22 cellular contexts compared by ENCODE assay signal in genomic region chr2:129008055-129008880, GRCh38.
DNase-seq lines count a peak whose midpoint lies in the region; ATAC-seq, FAIRE-seq and TF ChIP-seq lines count a peak whose summit lies in the region.
"Had no signal": no experiment of that assay in that cellular context is flagged by ENCODE, and none has a peak within 500 bp of the region (broad histone marks: within the 10 kb centered on the region; RNA-seq: fewer than 3 reads in every experiment).

No MANE protein-coding gene starts in this region.

- peak overlapping the region in 8 of 11 experiments; percentile 40 to 70 (median 58); a peak in 15 of 22 replicates for H3K4me2 ChIP-seq in BLaER1 treated with 17β-estradiol and CSF1 and Interleukin-3, amounts not matched to agents 10 nM and 100 nM
- H3K4me2 ChIP-seq: GM23338, PC-9, SK-N-SH had no signal

- H3K9ac ChIP-seq in BLaER1 treated with 17β-estradiol and CSF1 and Interleukin-3, amounts not matched to agents 10 nM and 100 nM: no peak overlapping the region
- H3K9ac ChIP-seq: SK-N-SH had no signal

- DNase-seq in kidney tubule cell (ENCODE audit: low spot score): peak; percentile 8
- no peak for DNase-seq in putamen (ENCODE audit: low spot score)
- DNase-seq in pancreas: no peak
- DNase-seq: BE2C; CD4-positive, alpha-beta T cell; COR-L47; DMS79; KBM-7; NCI-H1092 treated with DMSO at 0.1 percent for 48 hours; NCI-H1436 treated with DMSO at 0.1 percent for 48 hours; NCI-H2029 treated with DMSO at 0.1 percent for 48 hours; PC-9; SIG-M5; SK-N-SH had no signal

- H3K27ac ChIP-seq in BLaER1 treated with 17β-estradiol and CSF1 and Interleukin-3, amounts not matched to agents 10 nM and 100 nM: peak overlapping the region in 1 of 11 experiments; percentile 83; a peak in 1 of 22 replicates
- H3K27ac ChIP-seq in angular gyrus (ENCODE audit: low read depth, low read length) (peak overlapping the region; percentile 42), pancreas (no peak overlapping the region)
- H3K27ac ChIP-seq: PC-9, RWPE1 had no signal

- H3K9me3 ChIP-seq in BLaER1 treated with 17β-estradiol and CSF1 and Interleukin-3, amounts not matched to agents 10 nM and 100 nM (replicated peaks in 1 of 11): peaks cover 0 to 8% (median 0%) of the 10 kb centered on the region in 11 experiments; a peak in 1 of 22 replicates
- H3K9me3 ChIP-seq in pancreas: no peaks in the 10 kb centered on the region
- H3K9me3 ChIP-seq: BE2C, HAP-1, SK-N-SH had no signal

- H4K20me1 ChIP-seq in BLaER1 treated with 17β-estradiol and CSF1 and Interleukin-3, amounts not matched to agents 10 nM and 100 nM: no peaks in the 10 kb centered on the region

- intact Hi-C loops in pancreas (cut with DNase I): no loop called here

- no peaks in the 10 kb centered on the region for H3K36me3 ChIP-seq in BLaER1 treated with 17β-estradiol and CSF1 and Interleukin-3, amounts not matched to agents 10 nM and 100 nM
- H3K36me3 ChIP-seq in pancreas: no peaks in the 10 kb centered on the region
- H3K36me3 ChIP-seq: BE2C, HAP-1 had no signal

- H3K4me3 ChIP-seq in BLaER1 treated with 17β-estradiol and CSF1 and Interleukin-3, amounts not matched to agents 10 nM and 100 nM: no peak overlapping the region
- no peak overlapping the region for H3K4me3 ChIP-seq in pancreas
- H3K4me3 ChIP-seq: GM23338, HAP-1, PC-9 had no signal

- WGBS in pancreas, 2 donors: 88 to 96% methylated on average over 5 of the region's 5 CpGs

- ATAC-seq in esophagus mucosa: peak; percentile 71
- ATAC-seq in pancreas: no peak
- ATAC-seq in HG02885 (IDR thresholded peaks at IDR 0.05; ENCODE audit: poor library complexity, unreplicated experiment): no peak
- ATAC-seq in HG02642 (IDR thresholded peaks at IDR 0.05; ENCODE audit: poor library complexity, unreplicated experiment): no peak
- ATAC-seq: GM23338 had no signal

- peaks cover 0 to 55% (median 38%) of the 10 kb centered on the region in 10 experiments; a peak in 15 of 20 replicates for H3K4me1 ChIP-seq in BLaER1 treated with 17β-estradiol and CSF1 and Interleukin-3, amounts not matched to agents 10 nM and 100 nM
- peaks cover 0 to 6% (median 4%) of the 10 kb centered on the region in 3 donors for H3K4me1 ChIP-seq in pancreas
- H3K4me1 ChIP-seq: BE2C, HAP-1 had no signal

- H3K27me3 ChIP-seq in BLaER1 treated with 17β-estradiol and CSF1 and Interleukin-3, amounts not matched to agents 10 nM and 100 nM: no peaks in the 10 kb centered on the region
- H3K27me3 ChIP-seq in pancreas: no peaks in the 10 kb centered on the region
- H3K27me3 ChIP-seq: BE2C had no signal

- no peak for TF ChIP-seq CTCF in pancreas (IDR thresholded peaks at IDR 0.05)

- no peak for FAIRE-seq in pancreas (lab: Jason Lieb, UNC)
